Comparison of ENCODE assay signal across 23 cellular contexts in genomic region chr1:115159958-115160357, GRCh38.
"Had no signal": no experiment of that assay in that cellular context is flagged by ENCODE, and none has a peak within 500 bp of the region (broad histone marks: within the 10 kb centered on the region; RNA-seq: fewer than 3 reads in every experiment).

No MANE protein-coding gene starts in this region.

- DNase-seq: dermis blood vessel endothelial cell; dorsolateral prefrontal cortex; effector CD4-positive, alpha-beta T cell; effector memory CD4-positive, alpha-beta T cell; esophagus squamous epithelium; foreskin fibroblast; foreskin melanocyte; gastrocnemius medialis; glutamatergic neuron; head of caudate nucleus; heart right ventricle; hippocampal formation; left cardiac atrium; left lung; left ventricle myocardium superior; lower lobe of right lung; mesenchymal stem cell; midbrain; naive thymus-derived CD4-positive, alpha-beta T cell had no signal

- H3K27me3 ChIP-seq: dorsolateral prefrontal cortex, esophagus squamous epithelium, gastrocnemius medialis, heart right ventricle, left lung had no signal

- H3K36me3 ChIP-seq: esophagus squamous epithelium, gastrocnemius medialis, heart right ventricle, left lung, lower lobe of right lung had no signal

- H3K9me3 ChIP-seq: esophagus squamous epithelium, gastrocnemius medialis, heart right ventricle, left lung, lower lobe of right lung had no signal

- ATAC-seq: gastrocnemius medialis; heart right ventricle; left cardiac atrium; left lung; left ventricle myocardium superior; lower lobe of right lung; naive thymus-derived CD4-positive, alpha-beta T cell had no signal

- FAIRE-seq: colon, endothelial cell of umbilical vein, islet of Langerhans had no signal

- H3K27ac ChIP-seq: coronary artery, dorsolateral prefrontal cortex, esophagus squamous epithelium, gastrocnemius medialis, heart right ventricle, left lung, lower lobe of right lung had no signal

- H3K4me3 ChIP-seq: coronary artery, dorsolateral prefrontal cortex, esophagus squamous epithelium, gastrocnemius medialis, heart right ventricle, left lung, lower lobe of right lung had no signal

- H3K4me1 ChIP-seq: left lung, lower lobe of right lung had no signal
